ENCODE assay signal across 8 cellular contexts in genomic region chr4:102344955-102345794, GRCh38. TPM values are rescaled to one million over a fixed set of nuclear protein-coding genes. Genes with fewer than 3 reads are reported as not detected.
DNase-seq lines count a peak whose midpoint lies in the region; ATAC-seq, FAIRE-seq and TF ChIP-seq lines count a peak whose summit lies in the region.

Gene SLC39A8 (minus strand): TSS chr4:102345482. CDS start chr4:102344662, 820 bp downstream.

- no peaks in the 10 kb centered on the region for H3F3A ChIP-seq in OCI-LY1 (ENCODE audit: insufficient read depth, low read length)

- H3K79me2 ChIP-seq in OCI-LY1 (ENCODE audit: insufficient read depth, low read length), result peaks cover 39% of the 10 kb centered on the region

- no peaks in the 10 kb centered on the region for H4K20me1 ChIP-seq in OCI-LY1 (ENCODE audit: insufficient read depth, low read length)

- peak; percentile 82 for ATAC-seq in GM21381 (IDR thresholded peaks at IDR 0.05; ENCODE audit: unreplicated experiment)

- H3K9ac ChIP-seq in OCI-LY1 (ENCODE audit: low read length), result peak within 1 kb of the TSS; percentile 92

- no peaks in the 10 kb centered on the region for H3K9me3 ChIP-seq in OCI-LY1 (ENCODE audit: low read length)
- H3K9me3 ChIP-seq in mononuclear cell (ENCODE audit: low read depth, low read length), result no peaks in the 10 kb centered on the region

- H3K27me3 ChIP-seq in OCI-LY1 (ENCODE audit: insufficient read depth, low read length) (no peaks in the 10 kb centered on the region), mononuclear cell (ENCODE audit: insufficient read depth, low read length) (no peaks in the 10 kb centered on the region)

- H3K4me3 ChIP-seq in OCI-LY1 (ENCODE audit: low read depth, low read length, poor library complexity, severe bottlenecking), result peak within 1 kb of the TSS; percentile 92
- H3K4me3 ChIP-seq in mononuclear cell (ENCODE audit: low read length), result peak within 1 kb of the TSS; percentile 66

- H3K9me2 ChIP-seq in OCI-LY1 (ENCODE audit: low read depth, low read length), result no peaks in the 10 kb centered on the region

- H3K27ac Mint-ChIP-seq in endothelial cell (ENCODE audit: unreplicated experiment), result peak within 1 kb of the TSS; percentile 96

- H3K4me2 ChIP-seq in OCI-LY1 (ENCODE audit: low read length), result peak within 1 kb of the TSS; percentile 87

- H3K4me1 Mint-ChIP-seq in endothelial cell (ENCODE audit: unreplicated experiment), result peaks cover 53% of the 10 kb centered on the region

- TF ChIP-seq CTCF in OCI-LY1 (IDR thresholded peaks at IDR 0.05; ENCODE audit: low read length) (peak; percentile 94), endothelial cell (IDR thresholded peaks at IDR 0.05; ENCODE audit: unreplicated experiment) (peak; percentile 72)

- H3K27ac ChIP-seq in OCI-LY1 (ENCODE audit: low read depth, low read length, poor library complexity, severe bottlenecking), result peak within 1 kb of the TSS; percentile 93

- DNase-seq in D341Med (ENCODE audit: low spot score) (peak; percentile 85), HTR-8/SVneo (ENCODE audit: insufficient read length, low spot score) (peak; percentile 66), endothelial cell (ENCODE audit: low spot score) (peak; percentile 97)
- DNase-seq in activated CD8-positive, alpha-beta memory T cell treated with anti-CD3 and anti-CD28 coated beads, Interleukin-2, amount 50 U/mL, for 4 hours, result peak; percentile 85
- DNase-seq in stimulated activated CD8-positive, alpha-beta memory T cell treated with anti-CD3 and anti-CD28 coated beads, Interleukin-2, amount 100 ng/mL, for 48 hours (ENCODE audit: low read depth in 2 of 2), result peak; percentile 80 to 83

- H2AFZ ChIP-seq in OCI-LY1 (ENCODE audit: low read length), result peak within 1 kb of the TSS; percentile 67

- H3K36me3 ChIP-seq in OCI-LY1 (ENCODE audit: insufficient read depth, low read length), result peaks cover 7% of the 10 kb centered on the region; the same call in 1 of the 2 replicates

- H3K4me1 ChIP-seq in OCI-LY1 (ENCODE audit: insufficient read depth, low read length, severe bottlenecking) (peaks cover 43% of the 10 kb centered on the region), mononuclear cell (ENCODE audit: insufficient read depth, low read length) (peaks cover 21% of the 10 kb centered on the region)

- peak; percentile 28 for FAIRE-seq in HTR-8/SVneo (lab: Jason Lieb, UNC)

- peaks cover 9% of the 10 kb centered on the region for H3K27me3 Mint-ChIP-seq in endothelial cell (ENCODE audit: unreplicated experiment)

- H3K9me3 Mint-ChIP-seq in endothelial cell (ENCODE audit: unreplicated experiment), result no peaks in the 10 kb centered on the region

- H3K36me3 Mint-ChIP-seq in endothelial cell (ENCODE audit: low read depth, unreplicated experiment), result peaks cover 17% of the 10 kb centered on the region

- peak within 1 kb of the TSS; percentile 99 for H3K4me3 Mint-ChIP-seq in endothelial cell (ENCODE audit: unreplicated experiment)

RNA-seq across cellular contexts. Expression of gene SLC39A8, which starts in this region (rescaled TPM):
- 211 TPM for total RNA-seq in endothelial cell (ENCODE audit: unreplicated experiment)
- total RNA-seq in mononuclear cell, result 26.3 TPM

Comparison
In these comparisons a context has a peak if more than half of its experiments do, and no peak if none do; other contexts are left out.
1. Peak in every context shown above with its lines: DNase-seq, ATAC-seq, H3K4me3 ChIP-seq and H3K27ac ChIP-seq.